20 cellular contexts compared by ENCODE assay signal in genomic region chr11:132772712-132773545, GRCh38.
A peak's percentile ranks its signal among the peaks of the same experiment; 100 is the strongest.
DNase-seq lines count a peak whose midpoint lies in the region; ATAC-seq and TF ChIP-seq lines count a peak whose summit lies in the region.
"Had no signal": no experiment of that assay in that cellular context is flagged by ENCODE, and none has a peak within 500 bp of the region (broad histone marks: within the 10 kb centered on the region; RNA-seq: fewer than 3 reads in every experiment).

No MANE protein-coding gene starts in this region.

- no peak overlapping the region for H3K4me3 ChIP-seq in endodermal cell (ENCODE audit: low read length)
- H3K4me3 ChIP-seq in HAP-1, result no peak overlapping the region
- H3K4me3 ChIP-seq: A549 had no signal

- no peak overlapping the region for H3K4me3 Mint-ChIP-seq in activated CD8-positive, alpha-beta memory T cell treated with anti-CD3 and anti-CD28 coated beads, Interleukin-2, amount 10 ng/mL, durations not matched to agents 7 days and 5 days
- H3K4me3 Mint-ChIP-seq in WTC11 (no peak overlapping the region), endodermal cell (no peak overlapping the region)
- H3K4me3 Mint-ChIP-seq: activated CD4-positive, alpha-beta memory T cell treated with anti-CD3 and anti-CD28 coated beads for 36 hours; central memory CD8-positive, alpha-beta T cell; natural killer cell treated with Interleukin-12 subunit alpha and Interleukin-12 subunit beta and Interleukin-15 and Interleukin-18, amount 100 ng/mL, for 72 hours; type B pancreatic cell had no signal

- TF ChIP-seq CTCF in WTC11 (IDR thresholded peaks at IDR 0.05) (no peak), endodermal cell (conservative IDR thresholded peaks at IDR 0.05) (no peak)

- POLR2A ChIA-PET in WTC11 (lab: Charles Lee), result no interaction called here

- no peak overlapping the region for H3K27ac Mint-ChIP-seq in activated CD8-positive, alpha-beta memory T cell treated with anti-CD3 and anti-CD28 coated beads, Interleukin-2, amount 10 ng/mL, durations not matched to agents 7 days and 5 days
- H3K27ac Mint-ChIP-seq in WTC11 (no peak overlapping the region), endodermal cell (no peak overlapping the region)
- H3K27ac Mint-ChIP-seq: activated CD4-positive, alpha-beta memory T cell treated with anti-CD3 and anti-CD28 coated beads for 36 hours; natural killer cell treated with Interleukin-12 subunit alpha and Interleukin-12 subunit beta and Interleukin-15 and Interleukin-18, amount 100 ng/mL, for 72 hours; type B pancreatic cell had no signal

- H3K4me1 ChIP-seq in endodermal cell (ENCODE audit: control insufficient read depth, insufficient read depth, low read length), result peaks cover 20% of the 10 kb centered on the region
- H3K4me1 ChIP-seq in HAP-1, result no peaks in the 10 kb centered on the region
- H3K4me1 ChIP-seq: A549 had no signal

- no peak for ATAC-seq in activated CD8-positive, alpha-beta memory T cell treated with anti-CD3 and anti-CD28 coated beads, Interleukin-2, amount 10 ng/mL, durations not matched to agents 7 days and 5 days
- peak; percentile 36 for ATAC-seq in WTC11
- peak; percentile 70 for ATAC-seq in stimulated activated naive CD8-positive, alpha-beta T cell treated with anti-CD3 and anti-CD28 coated beads, Interleukin-15, Interleukin-2, amounts not matched to agents 100 U/mL and 50 U/mL, for 24 hours
- ATAC-seq in GM21825 (IDR thresholded peaks at IDR 0.05; ENCODE audit: unreplicated experiment), result no peak
- ATAC-seq: A549; natural killer cell treated with Interleukin-12 subunit alpha and Interleukin-12 subunit beta and Interleukin-15 and Interleukin-18, amount 100 ng/mL, for 72 hours had no signal

- peaks cover 2% of the 10 kb centered on the region for H3K9me3 Mint-ChIP-seq in activated CD8-positive, alpha-beta memory T cell treated with anti-CD3 and anti-CD28 coated beads, Interleukin-2, amount 10 ng/mL, durations not matched to agents 7 days and 5 days (ENCODE audit: low read depth)
- H3K9me3 Mint-ChIP-seq in WTC11 (peaks cover 10% of the 10 kb centered on the region), endodermal cell (peaks cover 3% of the 10 kb centered on the region)
- H3K9me3 Mint-ChIP-seq: activated CD4-positive, alpha-beta memory T cell treated with anti-CD3 and anti-CD28 coated beads for 36 hours; type B pancreatic cell had no signal

- peaks cover 18% of the 10 kb centered on the region for H3K4me1 Mint-ChIP-seq in activated CD8-positive, alpha-beta memory T cell treated with anti-CD3 and anti-CD28 coated beads, Interleukin-2, amount 10 ng/mL, durations not matched to agents 7 days and 5 days
- H3K4me1 Mint-ChIP-seq in WTC11, result peaks cover 46% of the 10 kb centered on the region
- H3K4me1 Mint-ChIP-seq in endodermal cell, result peaks cover 40% of the 10 kb centered on the region
- H3K4me1 Mint-ChIP-seq: central memory CD8-positive, alpha-beta T cell had no signal

- H3K9ac ChIP-seq in endodermal cell (ENCODE audit: extremely low read depth, low read length, poor library complexity, severe bottlenecking), result no peak overlapping the region
- H3K9ac ChIP-seq: KMS-11 had no signal

- 58 to 61% methylated on average over 13 to 19 of the region's 19 CpGs for WGBS in endodermal cell (ENCODE audit: insufficient coverage in 1 of 2, insufficient read length in 1 of 2), 2 experiments

- no peaks in the 10 kb centered on the region for H3K27me3 ChIP-seq in endodermal cell (ENCODE audit: control insufficient read depth, insufficient read depth, low read length, poor library complexity, severe bottlenecking)
- H3K27me3 ChIP-seq in HAP-1 (ENCODE audit: low read depth), result no peaks in the 10 kb centered on the region

- CTCF ChIA-PET in activated CD8-positive, alpha-beta memory T cell treated with anti-CD3 and anti-CD28 coated beads, Interleukin-2, amount 10 ng/mL, durations not matched to agents 7 days and 5 days (lab: Charles Lee), result no interaction called here
- CTCF ChIA-PET in WTC11 (lab: Charles Lee), result interaction anchor here (0.8 to 1.6 kb wide), 3 partner anchors 92 to 291 kb away, joined by 3 to 4 read pairs (median 4); no protein-coding TSS in a partner anchor

- H3K27ac ChIP-seq in endodermal cell (ENCODE audit: low read depth, low read length), result no peak overlapping the region
- H3K27ac ChIP-seq: A549, KMS-11 had no signal

- peak; percentile 57 for DNase-seq in activated CD8-positive, alpha-beta memory T cell treated with anti-CD3 and anti-CD28 coated beads for 24 hours
- no peak for DNase-seq in activated CD8-positive, alpha-beta memory T cell treated with anti-CD3 and anti-CD28 coated beads, Interleukin-2, amount 10 ng/mL, durations not matched to agents 7 days and 5 days
- DNase-seq in WTC11 (ENCODE audit: low spot score) (no peak), endodermal cell (peak; percentile 57), HAP-1 (ENCODE audit: low spot score in 2 of 2) (no peak)
- DNase-seq in stimulated activated naive CD8-positive, alpha-beta T cell treated with anti-CD3 and anti-CD28 coated beads, Interleukin-15, Interleukin-2, amounts not matched to agents 100 U/mL and 50 U/mL, for 24 hours, result peak; percentile 5
- DNase-seq in activated naive CD4-positive, alpha-beta T cell treated with Interleukin-2 at 50 U/mL for 16 hours, result no peak
- DNase-seq: activated CD4-positive, alpha-beta memory T cell treated with anti-CD3 and anti-CD28 coated beads for 36 hours; amniotic stem cell; DMS79; NCI-H2029 treated with DMSO at 0.1 percent for 48 hours; NCI-H510A; stimulated activated CD4-positive, alpha-beta T cell treated with anti-CD3 and anti-CD28 coated beads, Interleukin-15, amount 100 ng/mL, for 24 hours; stimulated activated naive CD4-positive, alpha-beta T cell had no signal

- H3K9me3 ChIP-seq in endodermal cell (ENCODE audit: control insufficient read depth, low read length) (no peaks in the 10 kb centered on the region), HAP-1 (no peaks in the 10 kb centered on the region)
- H3K9me3 ChIP-seq: A549 had no signal

- H3K36me3 Mint-ChIP-seq in activated CD8-positive, alpha-beta memory T cell treated with anti-CD3 and anti-CD28 coated beads, Interleukin-2, amount 10 ng/mL, durations not matched to agents 7 days and 5 days, result no peaks in the 10 kb centered on the region
- H3K36me3 Mint-ChIP-seq in WTC11 (no peaks in the 10 kb centered on the region), endodermal cell (ENCODE audit: low read depth) (no peaks in the 10 kb centered on the region)
- H3K36me3 Mint-ChIP-seq: activated CD4-positive, alpha-beta memory T cell treated with anti-CD3 and anti-CD28 coated beads for 36 hours; natural killer cell treated with Interleukin-12 subunit alpha and Interleukin-12 subunit beta and Interleukin-15 and Interleukin-18, amount 100 ng/mL, for 72 hours; type B pancreatic cell had no signal

- H3K36me3 ChIP-seq in endodermal cell (ENCODE audit: control insufficient read depth, insufficient read depth, low read length) (no peaks in the 10 kb centered on the region), HAP-1 (replicated peaks) (no peaks in the 10 kb centered on the region)

- in situ Hi-C loops in HAP-1 (cut with MboI; ENCODE audit: low sequenced_read_pairs), result no loop called here

- H3K27me3 Mint-ChIP-seq in activated CD8-positive, alpha-beta memory T cell treated with anti-CD3 and anti-CD28 coated beads, Interleukin-2, amount 10 ng/mL, durations not matched to agents 7 days and 5 days, result peaks cover 4% of the 10 kb centered on the region
- no peaks in the 10 kb centered on the region; the same call in 1 of the 2 replicates for H3K27me3 Mint-ChIP-seq in WTC11 (ENCODE audit: low read depth)
- H3K27me3 Mint-ChIP-seq in endodermal cell (ENCODE audit: insufficient read depth), result no peaks in the 10 kb centered on the region
- H3K27me3 Mint-ChIP-seq: central memory CD8-positive, alpha-beta T cell had no signal

TF ChIP-seq in WTC11, 78 proteins besides CTCF, POLR2A, EP300 and RAD21 (continues in another document):
- TF ChIP-seq ZNF281 (CRISPR knock-in tag; IDR thresholded peaks at IDR 0.05), result no peak

Comparison
In these comparisons a context has a peak if more than half of its experiments do, and no peak if none do; other contexts are left out.
1. DNase-seq: peak in activated CD8-positive, alpha-beta memory T cell treated with anti-CD3 and anti-CD28 coated beads for 24 hours (single experiment), endodermal cell (single experiment) and stimulated activated naive CD8-positive, alpha-beta T cell treated with anti-CD3 and anti-CD28 coated beads, Interleukin-15, Interleukin-2, amounts not matched to agents 100 U/mL and 50 U/mL, for 24 hours (single experiment); none in activated CD8-positive, alpha-beta memory T cell treated with anti-CD3 and anti-CD28 coated beads, Interleukin-2, amount 10 ng/mL, durations not matched to agents 7 days and 5 days (single experiment), WTC11 (single experiment), HAP-1 (0 of 2) and activated naive CD4-positive, alpha-beta T cell treated with Interleukin-2 at 50 U/mL for 16 hours (single experiment).
2. ATAC-seq: peak in WTC11 (single experiment) and stimulated activated naive CD8-positive, alpha-beta T cell treated with anti-CD3 and anti-CD28 coated beads, Interleukin-15, Interleukin-2, amounts not matched to agents 100 U/mL and 50 U/mL, for 24 hours (single experiment); none in activated CD8-positive, alpha-beta memory T cell treated with anti-CD3 and anti-CD28 coated beads, Interleukin-2, amount 10 ng/mL, durations not matched to agents 7 days and 5 days (single experiment) and GM21825 (single experiment).